Comparison of ENCODE assay signal across 1 cellular context in the genomic region with DNA sequence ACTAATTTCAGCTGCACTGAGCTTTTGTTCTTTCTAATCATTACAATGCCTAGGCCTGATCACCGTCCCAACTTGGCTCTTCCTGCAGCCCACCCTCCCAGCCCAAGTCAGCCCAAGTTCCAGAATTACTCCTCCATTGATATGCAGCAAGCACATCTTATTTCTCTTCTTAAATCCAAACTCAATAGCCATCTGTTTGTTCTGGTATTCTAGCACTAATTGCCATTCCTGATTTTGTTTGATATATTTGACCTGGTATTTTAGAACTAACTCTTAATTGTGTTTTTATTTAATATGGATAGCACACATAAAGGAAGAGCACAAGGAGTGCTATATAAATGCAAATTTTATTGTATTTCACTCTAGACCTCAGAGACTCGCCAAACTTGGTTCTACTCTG.
TF ChIP-seq lines count a peak whose summit lies in the region.

No MANE protein-coding gene starts in this region.

TF ChIP-seq in WTC11, 78 proteins besides CTCF, POLR2A, EP300 and RAD21 (continued from another document):
- TF ChIP-seq, protein P1, sequence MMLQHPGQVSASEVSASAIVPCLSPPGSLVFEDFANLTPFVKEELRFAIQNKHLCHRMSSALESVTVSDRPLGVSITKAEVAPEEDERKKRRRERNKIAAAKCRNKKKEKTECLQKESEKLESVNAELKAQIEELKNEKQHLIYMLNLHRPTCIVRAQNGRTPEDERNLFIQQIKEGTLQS (CRISPR knock-in tag; conservative IDR thresholded peaks at IDR 0.05): no peak
- TF ChIP-seq, protein P2, sequence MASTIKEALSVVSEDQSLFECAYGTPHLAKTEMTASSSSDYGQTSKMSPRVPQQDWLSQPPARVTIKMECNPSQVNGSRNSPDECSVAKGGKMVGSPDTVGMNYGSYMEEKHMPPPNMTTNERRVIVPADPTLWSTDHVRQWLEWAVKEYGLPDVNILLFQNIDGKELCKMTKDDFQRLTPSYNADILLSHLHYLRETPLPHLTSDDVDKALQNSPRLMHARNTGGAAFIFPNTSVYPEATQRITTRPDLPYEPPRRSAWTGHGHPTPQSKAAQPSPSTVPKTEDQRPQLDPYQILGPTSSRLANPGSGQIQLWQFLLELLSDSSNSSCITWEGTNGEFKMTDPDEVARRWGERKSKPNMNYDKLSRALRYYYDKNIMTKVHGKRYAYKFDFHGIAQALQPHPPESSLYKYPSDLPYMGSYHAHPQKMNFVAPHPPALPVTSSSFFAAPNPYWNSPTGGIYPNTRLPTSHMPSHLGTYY (CRISPR knock-in tag; IDR thresholded peaks at IDR 0.05): no peak
- TF ChIP-seq CREB1 (CRISPR knock-in tag; IDR thresholded peaks at IDR 0.05): no peak
- TF ChIP-seq, protein P3, sequence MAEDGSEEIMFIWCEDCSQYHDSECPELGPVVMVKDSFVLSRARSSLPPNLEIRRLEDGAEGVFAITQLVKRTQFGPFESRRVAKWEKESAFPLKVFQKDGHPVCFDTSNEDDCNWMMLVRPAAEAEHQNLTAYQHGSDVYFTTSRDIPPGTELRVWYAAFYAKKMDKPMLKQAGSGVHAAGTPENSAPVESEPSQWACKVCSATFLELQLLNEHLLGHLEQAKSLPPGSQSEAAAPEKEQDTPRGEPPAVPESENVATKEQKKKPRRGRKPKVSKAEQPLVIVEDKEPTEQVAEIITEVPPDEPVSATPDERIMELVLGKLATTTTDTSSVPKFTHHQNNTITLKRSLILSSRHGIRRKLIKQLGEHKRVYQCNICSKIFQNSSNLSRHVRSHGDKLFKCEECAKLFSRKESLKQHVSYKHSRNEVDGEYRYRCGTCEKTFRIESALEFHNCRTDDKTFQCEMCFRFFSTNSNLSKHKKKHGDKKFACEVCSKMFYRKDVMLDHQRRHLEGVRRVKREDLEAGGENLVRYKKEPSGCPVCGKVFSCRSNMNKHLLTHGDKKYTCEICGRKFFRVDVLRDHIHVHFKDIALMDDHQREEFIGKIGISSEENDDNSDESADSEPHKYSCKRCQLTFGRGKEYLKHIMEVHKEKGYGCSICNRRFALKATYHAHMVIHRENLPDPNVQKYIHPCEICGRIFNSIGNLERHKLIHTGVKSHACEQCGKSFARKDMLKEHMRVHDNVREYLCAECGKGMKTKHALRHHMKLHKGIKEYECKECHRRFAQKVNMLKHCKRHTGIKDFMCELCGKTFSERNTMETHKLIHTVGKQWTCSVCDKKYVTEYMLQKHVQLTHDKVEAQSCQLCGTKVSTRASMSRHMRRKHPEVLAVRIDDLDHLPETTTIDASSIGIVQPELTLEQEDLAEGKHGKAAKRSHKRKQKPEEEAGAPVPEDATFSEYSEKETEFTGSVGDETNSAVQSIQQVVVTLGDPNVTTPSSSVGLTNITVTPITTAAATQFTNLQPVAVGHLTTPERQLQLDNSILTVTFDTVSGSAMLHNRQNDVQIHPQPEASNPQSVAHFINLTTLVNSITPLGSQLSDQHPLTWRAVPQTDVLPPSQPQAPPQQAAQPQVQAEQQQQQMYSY (CRISPR knock-in tag; IDR thresholded peaks at IDR 0.05): no peak
- TF ChIP-seq, protein P4, sequence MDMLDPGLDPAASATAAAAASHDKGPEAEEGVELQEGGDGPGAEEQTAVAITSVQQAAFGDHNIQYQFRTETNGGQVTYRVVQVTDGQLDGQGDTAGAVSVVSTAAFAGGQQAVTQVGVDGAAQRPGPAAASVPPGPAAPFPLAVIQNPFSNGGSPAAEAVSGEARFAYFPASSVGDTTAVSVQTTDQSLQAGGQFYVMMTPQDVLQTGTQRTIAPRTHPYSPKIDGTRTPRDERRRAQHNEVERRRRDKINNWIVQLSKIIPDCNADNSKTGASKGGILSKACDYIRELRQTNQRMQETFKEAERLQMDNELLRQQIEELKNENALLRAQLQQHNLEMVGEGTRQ (CRISPR knock-in tag; IDR thresholded peaks at IDR 0.05): no peak
- TF ChIP-seq, protein P5, sequence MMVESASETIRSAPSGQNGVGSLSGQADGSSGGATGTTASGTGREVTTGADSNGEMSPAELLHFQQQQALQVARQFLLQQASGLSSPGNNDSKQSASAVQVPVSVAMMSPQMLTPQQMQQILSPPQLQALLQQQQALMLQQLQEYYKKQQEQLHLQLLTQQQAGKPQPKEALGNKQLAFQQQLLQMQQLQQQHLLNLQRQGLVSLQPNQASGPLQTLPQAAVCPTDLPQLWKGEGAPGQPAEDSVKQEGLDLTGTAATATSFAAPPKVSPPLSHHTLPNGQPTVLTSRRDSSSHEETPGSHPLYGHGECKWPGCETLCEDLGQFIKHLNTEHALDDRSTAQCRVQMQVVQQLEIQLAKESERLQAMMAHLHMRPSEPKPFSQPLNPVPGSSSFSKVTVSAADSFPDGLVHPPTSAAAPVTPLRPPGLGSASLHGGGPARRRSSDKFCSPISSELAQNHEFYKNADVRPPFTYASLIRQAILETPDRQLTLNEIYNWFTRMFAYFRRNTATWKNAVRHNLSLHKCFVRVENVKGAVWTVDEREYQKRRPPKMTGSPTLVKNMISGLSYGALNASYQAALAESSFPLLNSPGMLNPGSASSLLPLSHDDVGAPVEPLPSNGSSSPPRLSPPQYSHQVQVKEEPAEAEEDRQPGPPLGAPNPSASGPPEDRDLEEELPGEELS (CRISPR knock-in tag; IDR thresholded peaks at IDR 0.05): no peak
- no peak for TF ChIP-seq CREM (CRISPR knock-in tag; IDR thresholded peaks at IDR 0.05)
